In genomic region chrX:47143894-47144625, GRCh38 we compare ENCODE assay signal across 8 cellular contexts. TPM values are rescaled to one million over a fixed set of nuclear protein-coding genes. Genes with fewer than 3 reads are reported as not detected.
DNase-seq lines count a peak whose midpoint lies in the region; ATAC-seq and TF ChIP-seq lines count a peak whose summit lies in the region.

No MANE protein-coding gene starts in this region.

- H3K27ac ChIP-seq in RWPE1 = peak overlapping the region; percentile 93
- peak overlapping the region; percentile 90 for H3K27ac ChIP-seq in stomach smooth muscle (ENCODE audit: low read length)

- peak overlapping the region; percentile 84 for H3K9ac ChIP-seq in stomach smooth muscle (ENCODE audit: low read length in 2 of 2)

- peak; percentile 27 for DNase-seq in AG10803 (ENCODE audit: low read depth)
- DNase-seq in GM13977 (ENCODE audit: low spot score) = peak; percentile 57
- DNase-seq in RWPE1 (ENCODE audit: low spot score) = peak; percentile 55
- peak; percentile 55 for DNase-seq in dermis blood vessel endothelial cell
- DNase-seq in lower leg skin (ENCODE audit: low spot score in 2 of 2) = peak in 1 of 2 donors; percentile 21

- peaks cover 0 to 13% of the 10 kb centered on the region in 2 donors for H3K36me3 ChIP-seq in stomach smooth muscle (ENCODE audit: control insufficient read depth in 2 of 2, insufficient read depth in 2 of 2, low read length in 2 of 2)

- in situ Hi-C loops in GM13977 (cut with MboI; ENCODE audit: low pct_unique_long_range_greater_than_20kb, low sequenced_read_pairs, unreplicated experiment) = no loop called here

- no peak for TF ChIP-seq POLR2A in lower leg skin (IDR thresholded peaks at IDR 0.05)

- TF ChIP-seq CTCF in AG10803 (conservative IDR thresholded peaks at IDR 0.05; ENCODE audit: low read length) (no peak), GM13977 (IDR thresholded peaks at IDR 0.05; ENCODE audit: extremely low read depth, insufficient read depth, missing control alignments) (no peak), RWPE1 (conservative IDR thresholded peaks at IDR 0.05; ENCODE audit: low read depth) (no peak), lower leg skin (IDR thresholded peaks at IDR 0.05) (no peak)

- H3K4me3 ChIP-seq in AG10803 (ENCODE audit: low read length) (peak overlapping the region; percentile 80), lower leg skin (ENCODE audit: low read depth, poor library complexity, severe bottlenecking) (peak overlapping the region; percentile 3), stomach smooth muscle (ENCODE audit: low read length in 2 of 2) (peak overlapping the region; percentile 70 to 79)

- intact Hi-C loops in lower leg skin (cut with DNase I; ENCODE audit: low total_unique reads) = no loop called here

- WGBS in lower leg skin, 2 donors = 2 to 50% methylated on average over 38 to 45 of the region's 46 CpGs

- ATAC-seq in HG03097 (IDR thresholded peaks at IDR 0.05; ENCODE audit: low FRiP score, unreplicated experiment) (peak; percentile 12), HG02840 (IDR thresholded peaks at IDR 0.05; ENCODE audit: low FRiP score, unreplicated experiment) (no peak)

- H3K27me3 ChIP-seq in stomach smooth muscle (ENCODE audit: control insufficient read depth in 1 of 2, insufficient read depth in 2 of 2, low read length in 2 of 2) = peaks cover 0 to 10% of the 10 kb centered on the region in 2 donors

- CTCF ChIA-PET in RWPE1 (lab: Yijun Ruan, JAX) = interaction anchor here (0.6 kb wide), 1 partner anchor 10 kb away, joined by 3 read pairs; no protein-coding TSS in a partner anchor

- POLR2A ChIA-PET in RWPE1 (lab: Yijun Ruan, JAX; ENCODE audit: low non-redundant PET) = interaction anchor here (0.6 to 1.2 kb wide), 3 partner anchors 15 to 47 kb away, joined by 3 to 4 read pairs (median 4); no protein-coding TSS in a partner anchor

- peaks cover 24% of the 10 kb centered on the region for H3K4me1 ChIP-seq in stomach smooth muscle (ENCODE audit: control insufficient read depth, insufficient read depth, low read length)

- no peaks in the 10 kb centered on the region for H3K9me3 ChIP-seq in stomach smooth muscle (ENCODE audit: control insufficient read depth in 2 of 2, low read length in 2 of 2)

RNA-seq across cellular contexts. Expression of gene NDUFB11, which starts 0.4 kb away (rescaled TPM):
- total RNA-seq in dermis blood vessel endothelial cell = 59.8 and 65.3 TPM in 2 replicates
- total RNA-seq in lower leg skin = 10 to 100 TPM; 52.8 to 75.6 (median 65.9) TPM

RNA-seq across cellular contexts. Expression of gene RBM10, which starts 1.0 kb away (rescaled TPM):
- total RNA-seq in dermis blood vessel endothelial cell (57.2 and 83.3 TPM in 2 replicates), lower leg skin (10 to 100 TPM; 22.2 to 35.4 (median 31.2) TPM)

RNA-seq across cellular contexts. Expression of gene UBA1, which starts 49.6 kb away (rescaled TPM):
- total RNA-seq in dermis blood vessel endothelial cell (126 and 194 TPM in 2 replicates), lower leg skin (100 to 1,000 TPM; 112 to 159 (median 121) TPM)

Comparison
In these comparisons a context has a peak if more than half of its experiments do, and no peak if none do; other contexts are left out.
1. H3K4me3 ChIP-seq: peak in every context shown above with its lines; median percentile 80 in AG10803; 74 in stomach smooth muscle; 3 in lower leg skin.